In the genomic region with DNA sequence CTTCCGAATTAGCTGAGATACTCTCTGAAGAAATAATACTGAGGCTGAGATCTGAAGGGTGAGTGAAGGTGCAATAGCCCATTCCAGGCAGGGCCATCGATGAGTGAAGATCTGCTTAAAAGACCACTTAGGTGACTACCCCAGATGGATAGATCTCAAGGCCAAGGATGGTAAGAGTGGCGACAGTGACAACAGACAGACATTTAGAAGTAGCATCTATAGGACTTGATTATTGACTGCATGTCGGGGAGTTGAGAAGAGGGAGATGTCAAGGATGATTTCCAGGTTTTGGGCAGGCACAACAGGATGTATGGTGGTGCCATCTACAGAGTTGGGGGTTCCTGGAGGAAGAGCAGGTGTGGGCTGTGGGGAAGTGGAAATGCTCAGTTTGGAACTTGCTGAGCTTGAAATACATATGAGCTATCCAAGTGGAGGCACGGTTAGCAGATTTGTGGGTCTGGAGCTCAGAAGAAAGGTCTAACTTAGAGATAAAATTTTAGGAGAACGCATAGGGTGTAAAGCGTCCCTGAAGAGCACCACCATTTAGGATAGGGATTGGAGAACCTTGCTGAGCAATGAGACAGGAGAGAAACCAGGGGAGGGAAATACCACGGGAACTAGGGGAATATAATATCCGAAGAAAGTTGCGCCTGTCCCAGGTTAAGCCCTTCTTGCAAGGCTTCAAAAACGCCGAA, we compare ENCODE assay signal across 2 cellular contexts.
TF ChIP-seq lines count a peak whose summit lies in the region.

No MANE protein-coding gene starts in this region.

TF ChIP-seq in HCT116, 20 proteins besides CTCF, POLR2A, EP300 and RAD21:
- TF ChIP-seq ZFX (IDR thresholded peaks at IDR 0.05) (no peak), ZNF274 (IDR thresholded peaks at IDR 0.05; ENCODE audit: low read depth, low read length) (no peak), EZH2phosphoT487 (IDR thresholded peaks at IDR 0.05; ENCODE audit: borderline replicate concordance) (no peak), EGR1 (IDR thresholded peaks at IDR 0.05; ENCODE audit: low read depth) (no peak), POLR2AphosphoS5 (IDR thresholded peaks at IDR 0.05; ENCODE audit: low read depth, low read length) (no peak), SRF (IDR thresholded peaks at IDR 0.05; ENCODE audit: low read depth) (no peak), YY1 (IDR thresholded peaks at IDR 0.05; ENCODE audit: extremely low read depth, insufficient replicate concordance, low read depth, low read length) (no peak), TCF7L2 (IDR thresholded peaks at IDR 0.05; ENCODE audit: borderline replicate concordance, extremely low read depth, insufficient read depth, insufficient read length) (no peak), CBX3 (IDR thresholded peaks at IDR 0.05; ENCODE audit: low read depth) (no peak), EZH2 (IDR thresholded peaks at IDR 0.05) (no peak), ELF1 (IDR thresholded peaks at IDR 0.05; ENCODE audit: borderline replicate concordance, low read depth) (no peak), MAX (IDR thresholded peaks at IDR 0.05) (no peak), CEBPB (IDR thresholded peaks at IDR 0.05; ENCODE audit: low read depth) (no peak), SP1 (IDR thresholded peaks at IDR 0.05; ENCODE audit: low read depth) (no peak)
- TF ChIP-seq, protein P1, sequence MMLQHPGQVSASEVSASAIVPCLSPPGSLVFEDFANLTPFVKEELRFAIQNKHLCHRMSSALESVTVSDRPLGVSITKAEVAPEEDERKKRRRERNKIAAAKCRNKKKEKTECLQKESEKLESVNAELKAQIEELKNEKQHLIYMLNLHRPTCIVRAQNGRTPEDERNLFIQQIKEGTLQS (IDR thresholded peaks at IDR 0.05): no peak
- TF ChIP-seq, protein P2, sequence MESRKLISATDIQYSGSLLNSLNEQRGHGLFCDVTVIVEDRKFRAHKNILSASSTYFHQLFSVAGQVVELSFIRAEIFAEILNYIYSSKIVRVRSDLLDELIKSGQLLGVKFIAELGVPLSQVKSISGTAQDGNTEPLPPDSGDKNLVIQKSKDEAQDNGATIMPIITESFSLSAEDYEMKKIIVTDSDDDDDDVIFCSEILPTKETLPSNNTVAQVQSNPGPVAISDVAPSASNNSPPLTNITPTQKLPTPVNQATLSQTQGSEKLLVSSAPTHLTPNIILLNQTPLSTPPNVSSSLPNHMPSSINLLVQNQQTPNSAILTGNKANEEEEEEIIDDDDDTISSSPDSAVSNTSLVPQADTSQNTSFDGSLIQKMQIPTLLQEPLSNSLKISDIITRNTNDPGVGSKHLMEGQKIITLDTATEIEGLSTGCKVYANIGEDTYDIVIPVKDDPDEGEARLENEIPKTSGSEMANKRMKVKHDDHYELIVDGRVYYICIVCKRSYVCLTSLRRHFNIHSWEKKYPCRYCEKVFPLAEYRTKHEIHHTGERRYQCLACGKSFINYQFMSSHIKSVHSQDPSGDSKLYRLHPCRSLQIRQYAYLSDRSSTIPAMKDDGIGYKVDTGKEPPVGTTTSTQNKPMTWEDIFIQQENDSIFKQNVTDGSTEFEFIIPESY (IDR thresholded peaks at IDR 0.05; ENCODE audit: extremely low read depth, insufficient replicate concordance, low read length): no peak
- TF ChIP-seq, protein P3, sequence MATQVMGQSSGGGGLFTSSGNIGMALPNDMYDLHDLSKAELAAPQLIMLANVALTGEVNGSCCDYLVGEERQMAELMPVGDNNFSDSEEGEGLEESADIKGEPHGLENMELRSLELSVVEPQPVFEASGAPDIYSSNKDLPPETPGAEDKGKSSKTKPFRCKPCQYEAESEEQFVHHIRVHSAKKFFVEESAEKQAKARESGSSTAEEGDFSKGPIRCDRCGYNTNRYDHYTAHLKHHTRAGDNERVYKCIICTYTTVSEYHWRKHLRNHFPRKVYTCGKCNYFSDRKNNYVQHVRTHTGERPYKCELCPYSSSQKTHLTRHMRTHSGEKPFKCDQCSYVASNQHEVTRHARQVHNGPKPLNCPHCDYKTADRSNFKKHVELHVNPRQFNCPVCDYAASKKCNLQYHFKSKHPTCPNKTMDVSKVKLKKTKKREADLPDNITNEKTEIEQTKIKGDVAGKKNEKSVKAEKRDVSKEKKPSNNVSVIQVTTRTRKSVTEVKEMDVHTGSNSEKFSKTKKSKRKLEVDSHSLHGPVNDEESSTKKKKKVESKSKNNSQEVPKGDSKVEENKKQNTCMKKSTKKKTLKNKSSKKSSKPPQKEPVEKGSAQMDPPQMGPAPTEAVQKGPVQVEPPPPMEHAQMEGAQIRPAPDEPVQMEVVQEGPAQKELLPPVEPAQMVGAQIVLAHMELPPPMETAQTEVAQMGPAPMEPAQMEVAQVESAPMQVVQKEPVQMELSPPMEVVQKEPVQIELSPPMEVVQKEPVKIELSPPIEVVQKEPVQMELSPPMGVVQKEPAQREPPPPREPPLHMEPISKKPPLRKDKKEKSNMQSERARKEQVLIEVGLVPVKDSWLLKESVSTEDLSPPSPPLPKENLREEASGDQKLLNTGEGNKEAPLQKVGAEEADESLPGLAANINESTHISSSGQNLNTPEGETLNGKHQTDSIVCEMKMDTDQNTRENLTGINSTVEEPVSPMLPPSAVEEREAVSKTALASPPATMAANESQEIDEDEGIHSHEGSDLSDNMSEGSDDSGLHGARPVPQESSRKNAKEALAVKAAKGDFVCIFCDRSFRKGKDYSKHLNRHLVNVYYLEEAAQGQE (IDR thresholded peaks at IDR 0.05; ENCODE audit: low read depth): no peak

TF ChIP-seq in H1, 55 proteins besides CTCF, POLR2A, EP300 and RAD21:
- TF ChIP-seq SP4 (IDR thresholded peaks at IDR 0.05; ENCODE audit: low read length) (no peak), TAF1 (IDR thresholded peaks at IDR 0.05; ENCODE audit: low read depth, low read length) (no peak), RBBP5 (IDR thresholded peaks at IDR 0.05; ENCODE audit: borderline replicate concordance, low read depth, low read length) (no peak), SP1 (IDR thresholded peaks at IDR 0.05; ENCODE audit: low read depth, low read length) (no peak), GTF2F1 (IDR thresholded peaks at IDR 0.05; ENCODE audit: borderline replicate concordance, low read depth, low read length) (no peak), KDM4A (IDR thresholded peaks at IDR 0.05; ENCODE audit: low read depth, low read length, severe bottlenecking) (no peak)
- TF ChIP-seq, protein P4, sequence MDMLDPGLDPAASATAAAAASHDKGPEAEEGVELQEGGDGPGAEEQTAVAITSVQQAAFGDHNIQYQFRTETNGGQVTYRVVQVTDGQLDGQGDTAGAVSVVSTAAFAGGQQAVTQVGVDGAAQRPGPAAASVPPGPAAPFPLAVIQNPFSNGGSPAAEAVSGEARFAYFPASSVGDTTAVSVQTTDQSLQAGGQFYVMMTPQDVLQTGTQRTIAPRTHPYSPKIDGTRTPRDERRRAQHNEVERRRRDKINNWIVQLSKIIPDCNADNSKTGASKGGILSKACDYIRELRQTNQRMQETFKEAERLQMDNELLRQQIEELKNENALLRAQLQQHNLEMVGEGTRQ (IDR thresholded peaks at IDR 0.05; ENCODE audit: low read length): no peak
- TF ChIP-seq, protein P1 (IDR thresholded peaks at IDR 0.05; ENCODE audit: insufficient read depth, low read depth, low read length): no peak
